In the genomic region with DNA sequence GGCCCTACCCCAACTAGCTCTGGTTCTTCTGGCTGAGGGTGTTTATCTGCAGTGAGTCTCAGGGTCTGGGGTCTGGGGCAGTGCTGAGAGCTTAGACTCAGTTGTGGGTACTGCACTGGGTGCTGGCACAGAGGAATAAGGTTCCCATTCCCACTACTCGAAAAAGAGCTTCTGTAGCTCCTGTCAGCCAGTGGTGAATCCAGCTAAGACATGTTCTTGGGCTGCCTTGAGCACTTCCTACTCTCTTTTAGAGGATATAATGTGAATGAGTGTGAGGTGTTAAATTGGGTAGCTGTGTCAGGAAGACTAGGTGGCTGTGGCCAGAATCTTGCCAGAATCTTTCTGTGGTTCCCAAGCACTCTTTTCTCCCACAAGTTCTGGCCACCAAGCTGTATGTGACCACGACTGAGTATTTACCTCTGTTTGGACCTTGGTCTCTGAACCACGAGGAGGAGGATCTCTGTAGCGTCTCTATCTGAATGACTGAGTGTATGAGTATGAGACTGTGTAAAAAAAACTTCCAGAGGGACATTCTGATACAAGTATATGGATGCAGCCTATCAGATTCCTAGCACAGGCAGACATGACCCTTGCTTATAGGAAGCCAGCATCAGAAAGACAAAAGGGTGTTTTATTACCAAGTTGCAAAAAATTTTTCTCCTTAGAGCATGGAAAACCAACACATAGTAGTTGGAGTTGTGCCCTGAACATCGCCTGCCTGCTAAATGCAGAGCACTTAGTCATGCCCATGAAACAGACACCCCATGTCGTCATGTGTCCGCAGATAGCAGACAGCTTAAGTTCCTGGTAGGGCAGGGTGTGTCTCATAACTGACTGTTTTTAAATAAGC, we compare ENCODE assay signal across 9 cellular contexts. TPM values are rescaled to one million over a fixed set of nuclear protein-coding genes. Genes with fewer than 3 reads are reported as not detected.
A peak's percentile ranks its signal among the peaks of the same experiment; 100 is the strongest.
DNase-seq lines count a peak whose midpoint lies in the region; ATAC-seq and TF ChIP-seq lines count a peak whose summit lies in the region.
"Had no signal": no experiment of that assay in that cellular context is flagged by ENCODE, and none has a peak within 500 bp of the region (broad histone marks: within the 10 kb centered on the region; RNA-seq: fewer than 3 reads in every experiment).

No MANE protein-coding gene starts in this region.

- peak overlapping the region; percentile 4 to 41 for H3K27ac Mint-ChIP-seq in natural killer cell treated with Interleukin-12 subunit alpha and Interleukin-12 subunit beta and Interleukin-15 and Interleukin-18, amount 100 ng/mL, for 72 hours
- H3K27ac Mint-ChIP-seq: activated naive CD8-positive, alpha-beta T cell had no signal

- H3K4me2 ChIP-seq in PC-3 (ENCODE audit: low read length): peak overlapping the region; percentile 63

- H3K4me3 ChIP-seq in PC-3 (ENCODE audit: low read length): peak overlapping the region; percentile 14

- peak overlapping the region; percentile 61 for H3K9ac ChIP-seq in PC-3 (ENCODE audit: low read length)

- H3K36me3 Mint-ChIP-seq in natural killer cell treated with Interleukin-12 subunit alpha and Interleukin-12 subunit beta and Interleukin-15 and Interleukin-18, amount 100 ng/mL, for 72 hours: no peaks in the 10 kb centered on the region

- H3K9me2 ChIP-seq in PC-3 (replicated peaks; ENCODE audit: low read length): no peaks in the 10 kb centered on the region

- no peak for TF ChIP-seq CTCF in PC-3 (conservative IDR thresholded peaks at IDR 0.05; ENCODE audit: low read depth, low read length)

- H3K79me2 ChIP-seq in PC-3 (ENCODE audit: low read length): peaks cover 34% of the 10 kb centered on the region

- intact Hi-C loops in PC-3 (cut with micrococcal nuclease): no loop called here

- peaks cover 20% of the 10 kb centered on the region for H3K4me1 ChIP-seq in PC-3 (ENCODE audit: insufficient read depth, low read length)

- peak; percentile 98 for ATAC-seq in PC-3
- ATAC-seq in natural killer cell treated with Interleukin-12 subunit alpha and Interleukin-12 subunit beta and Interleukin-15 and Interleukin-18, amount 100 ng/mL, for 72 hours: peak; percentile 64 to 65

- no peaks in the 10 kb centered on the region for H4K20me1 ChIP-seq in PC-3 (ENCODE audit: low read length)

- peak overlapping the region; percentile 43; the same call in 1 of the 2 replicates for H2AFZ ChIP-seq in PC-3 (ENCODE audit: low read length)

- H3K36me3 ChIP-seq in PC-3 (ENCODE audit: low read depth, low read length): no peaks in the 10 kb centered on the region; the same call in 1 of the 2 replicates

- no peak overlapping the region for H3K4me3 Mint-ChIP-seq in natural killer cell treated with Interleukin-12 subunit alpha and Interleukin-12 subunit beta and Interleukin-15 and Interleukin-18, amount 100 ng/mL, for 72 hours
- H3K4me3 Mint-ChIP-seq: activated naive CD8-positive, alpha-beta T cell had no signal

- CTCF ChIA-PET in PC-3 (lab: Charles Lee): interaction anchor here (1.2 to 1.6 kb wide), 2 partner anchors 39 to 52 kb away, joined by 5 to 10 read pairs; no protein-coding TSS in a partner anchor

- H3K27ac ChIP-seq in PC-3 (ENCODE audit: low read length) (peak overlapping the region; percentile 93), epithelial cell of prostate (peak overlapping the region; percentile 89)

- H3K27me3 ChIP-seq in PC-3 (ENCODE audit: low read length): no peaks in the 10 kb centered on the region

- H3K27me3 Mint-ChIP-seq in natural killer cell treated with Interleukin-12 subunit alpha and Interleukin-12 subunit beta and Interleukin-15 and Interleukin-18, amount 100 ng/mL, for 72 hours: no peaks in the 10 kb centered on the region
- H3K27me3 Mint-ChIP-seq: activated naive CD8-positive, alpha-beta T cell had no signal

- POLR2A ChIA-PET in PC-3 (lab: Charles Lee; ENCODE audit: unreplicated experiment): interaction anchor here (0.5 to 1.1 kb wide), 2 partner anchors 30 kb away, joined by 4 to 13 read pairs; a partner anchor contains a TSS

- peaks cover 23 to 24% of the 10 kb centered on the region in 2 donors for H3K4me1 Mint-ChIP-seq in natural killer cell treated with Interleukin-12 subunit alpha and Interleukin-12 subunit beta and Interleukin-15 and Interleukin-18, amount 100 ng/mL, for 72 hours (ENCODE audit: low read depth in 2 of 2)

- no peaks in the 10 kb centered on the region for H3K9me3 Mint-ChIP-seq in natural killer cell treated with Interleukin-12 subunit alpha and Interleukin-12 subunit beta and Interleukin-15 and Interleukin-18, amount 100 ng/mL, for 72 hours

- H3F3A ChIP-seq in PC-3 (ENCODE audit: low read length, unreplicated experiment): no peaks in the 10 kb centered on the region

- H3K9me3 ChIP-seq in PC-3 (ENCODE audit: low read length): no peaks in the 10 kb centered on the region

- BruUV-seq in PC-3 (replicated peaks; lab: Mats Ljungman, UMichigan): TSS peak; percentile 46

- DNase-seq in CD1c-positive myeloid dendritic cell (ENCODE audit: extremely low spot score): peak; percentile 69
- DNase-seq in PC-3: peak; percentile 95
- peak; percentile 92 for DNase-seq in epithelial cell of prostate (ENCODE audit: low read depth, low spot score)
- no peak for DNase-seq in natural killer cell treated with Interleukin-12 subunit alpha and Interleukin-12 subunit beta and Interleukin-15 and Interleukin-18, amount 100 ng/mL, for 72 hours (ENCODE audit: low spot score)
- no peak for DNase-seq in islet precursor cell
- DNase-seq in medulla oblongata (ENCODE audit: extremely low spot score): no peak
- DNase-seq in NK-92 (lab: John Stamatoyannopoulos, UW; ENCODE audit: unreplicated experiment): no peak
- no peak for DNase-seq in SHP77 (lab: John Stamatoyannopoulos, UW)

RNA-seq across cellular contexts. Expression of a gene that starts 30.6 kb away (rescaled TPM):
- total RNA-seq in PC-3 (2014; rRNA removed): 111 and 114 TPM in 2 replicates
- 10 to 100 TPM; 22.0 to 27.8 TPM for total RNA-seq in natural killer cell treated with Interleukin-12 subunit alpha and Interleukin-12 subunit beta and Interleukin-15 and Interleukin-18, amount 100 ng/mL, for 72 hours

RNA-seq across cellular contexts. Expression of a gene that starts 53.6 kb away (rescaled TPM):
- 0.80 and 0.92 TPM in 2 replicates for total RNA-seq in PC-3 (2014; rRNA removed)
- under 1 TPM; 0.39 to 0.59 TPM for total RNA-seq in natural killer cell treated with Interleukin-12 subunit alpha and Interleukin-12 subunit beta and Interleukin-15 and Interleukin-18, amount 100 ng/mL, for 72 hours

Comparison
In these comparisons a context has a peak if more than half of its experiments do, and no peak if none do; other contexts are left out.
1. DNase-seq: peak in CD1c-positive myeloid dendritic cell (single experiment), PC-3 (single experiment) and epithelial cell of prostate (single experiment); none in natural killer cell treated with Interleukin-12 subunit alpha and Interleukin-12 subunit beta and Interleukin-15 and Interleukin-18, amount 100 ng/mL, for 72 hours (single experiment), islet precursor cell (single experiment), medulla oblongata (single experiment), NK-92 (single experiment) and SHP77 (0 of 2).